10 cellular contexts compared by ENCODE assay signal in genomic region chr6:168007592-168008338, GRCh38. TPM values are rescaled to one million over a fixed set of nuclear protein-coding genes. Genes with fewer than 3 reads are reported as not detected.
DNase-seq lines count a peak whose midpoint lies in the region; ATAC-seq lines count a peak whose summit lies in the region.
"Had no signal": no experiment of that assay in that cellular context is flagged by ENCODE, and none has a peak within 500 bp of the region (broad histone marks: within the 10 kb centered on the region; RNA-seq: fewer than 3 reads in every experiment).

No MANE protein-coding gene starts in this region.

- peak; percentile 96 for DNase-seq in Caki2 (ENCODE audit: low read depth)
- DNase-seq in NOMO-1 (lab: John Stamatoyannopoulos, UW; ENCODE audit: unreplicated experiment in 2 of 2), result peak; percentile 35 to 48
- peak; percentile 70 for DNase-seq in dedifferentiated amniotic fluid mesenchymal stem cell (ENCODE audit: extremely low spot score)
- peak; percentile 99 for DNase-seq in myocyte (ENCODE audit: low read depth)
- DNase-seq in iPS-NIHi11 (ENCODE audit: low spot score), result no peak
- DNase-seq in HUDEP-2 (lab: John Stamatoyannopoulos, UW; ENCODE audit: unreplicated experiment in 76 of 76), result no peak
- DNase-seq: H7 had no signal

- in situ Hi-C loops in Caki2 (cut with HindIII; ENCODE audit: low pct_unique_long_range_greater_than_20kb, low sequenced_read_pairs), result no loop called here

- ATAC-seq in HG03432 (IDR thresholded peaks at IDR 0.05; ENCODE audit: unreplicated experiment), result no peak
- ATAC-seq in HG03175 (IDR thresholded peaks at IDR 0.05; ENCODE audit: unreplicated experiment), result no peak

RNA-seq across cellular contexts. Expression of gene KIF25, which starts 10.3 kb away (rescaled TPM):
- total RNA-seq in Caki2 (2014; rRNA removed; shearing (Covaris generic); ENCODE audit: low replicate concordance), result not detected in 2 replicates
- total RNA-seq in myocyte, result 0.16 TPM in 1 of 2 replicates, not detected in the other
- polyA plus RNA-seq in myocyte (2012), result not detected
- total RNA-seq: NCI-H460 had no signal

Comparison
In these comparisons a context has a peak if more than half of its experiments do, and no peak if none do; other contexts are left out.
1. DNase-seq: peak in Caki2 (single experiment), NOMO-1 (2 of 2), dedifferentiated amniotic fluid mesenchymal stem cell (single experiment) and myocyte (single experiment); none in iPS-NIHi11 (single experiment) and HUDEP-2 (0 of 76).